ENCODE assay signal across 8 cellular contexts in genomic region chr4:148441986-148442829, GRCh38. TPM values are rescaled to one million over a fixed set of nuclear protein-coding genes. Genes with fewer than 3 reads are reported as not detected.
DNase-seq lines count a peak whose midpoint lies in the region; ATAC-seq and TF ChIP-seq lines count a peak whose summit lies in the region.

NR3C2 (minus strand) TSS chr4:148442414.

- H3K27me3 ChIP-seq in left ventricle myocardium inferior (ENCODE audit: low read depth) (no peaks in the 10 kb centered on the region), upper lobe of right lung (no peaks in the 10 kb centered on the region)

- H3K4me3 Mint-ChIP-seq in T-helper 17 cell: peak within 1 kb of the TSS; percentile 98

- H3K9me3 ChIP-seq in T-helper 17 cell (ENCODE audit: control insufficient read depth, low read length, poor library complexity, severe bottlenecking) (no peaks in the 10 kb centered on the region), left ventricle myocardium inferior (replicated peaks) (no peaks in the 10 kb centered on the region), upper lobe of right lung (no peaks in the 10 kb centered on the region)

- H3K27ac ChIP-seq in left ventricle myocardium inferior (replicated peaks) (peak within 1 kb of the TSS; percentile 92), upper lobe of right lung (peak within 1 kb of the TSS; percentile 97)

- in situ Hi-C loops in GM13976 (cut with MboI; ENCODE audit: low sequenced_read_pairs, unreplicated experiment): no loop called here

- DNase-seq in GM13976 (ENCODE audit: low spot score) (peak; percentile 99), NCI-H146 (lab: John Stamatoyannopoulos, UW) (peak; percentile 86), T-helper 17 cell (peak; percentile 89 to 95 (median 94)), anterior cingulate cortex (lab: John Stamatoyannopoulos, UW) (peak; percentile 83 to 100 (median 99)), left ventricle myocardium inferior (peak; percentile 98), posterior vena cava (ENCODE audit: low spot score) (peak; percentile 99), upper lobe of right lung (peak; percentile 98)

- no peaks in the 10 kb centered on the region for H3K36me3 Mint-ChIP-seq in T-helper 17 cell (ENCODE audit: low read depth)

- ATAC-seq in HG02840 (IDR thresholded peaks at IDR 0.05; ENCODE audit: low FRiP score, unreplicated experiment): peak; percentile 99
- peak; percentile 85 for ATAC-seq in T-helper 17 cell
- peak; percentile 91 for ATAC-seq in upper lobe of right lung

- H3K27me3 Mint-ChIP-seq in T-helper 17 cell: no peaks in the 10 kb centered on the region

- H3K36me3 ChIP-seq in left ventricle myocardium inferior (no peaks in the 10 kb centered on the region), upper lobe of right lung (no peaks in the 10 kb centered on the region)

- H3K4me1 Mint-ChIP-seq in T-helper 17 cell: peaks cover 44% of the 10 kb centered on the region

- no peak for TF ChIP-seq CTCF in GM13976 (IDR thresholded peaks at IDR 0.05; ENCODE audit: borderline replicate concordance, control extremely low read depth, extremely low read depth, insufficient read depth, missing control alignments)
- no peak for TF ChIP-seq CTCF in left ventricle myocardium inferior (IDR thresholded peaks at IDR 0.05; ENCODE audit: borderline replicate concordance)
- TF ChIP-seq CTCF in upper lobe of right lung (IDR thresholded peaks at IDR 0.05): no peak

- H3K27ac Mint-ChIP-seq in T-helper 17 cell: peak within 1 kb of the TSS; percentile 100

- H3K4me3 ChIP-seq in left ventricle myocardium inferior (peak within 1 kb of the TSS; percentile 90), upper lobe of right lung (peak within 1 kb of the TSS; percentile 94)

- intact Hi-C loops in left ventricle myocardium inferior (cut with micrococcal nuclease): no loop called here
- intact Hi-C loops in posterior vena cava (cut with DNase I): no loop called here
- intact Hi-C loops in upper lobe of right lung (cut with DNase I): no loop called here

- H3K4me1 ChIP-seq in left ventricle myocardium inferior: peaks cover 94% of the 10 kb centered on the region
- peaks cover 22% of the 10 kb centered on the region for H3K4me1 ChIP-seq in upper lobe of right lung

RNA-seq across cellular contexts. Expression of gene NR3C2, which starts in this region (rescaled TPM):
- total RNA-seq in T-helper 17 cell: 10 to 100 TPM; 41.0 to 42.5 TPM
- total RNA-seq in left ventricle myocardium inferior: 23.9 TPM
- 10 to 100 TPM; 10.0 to 11.2 TPM for total RNA-seq in posterior vena cava
- 25.9 TPM for total RNA-seq in upper lobe of right lung

Comparison
In these comparisons a context has a peak if more than half of its experiments do, and no peak if none do; other contexts are left out.
1. Peak in every context shown above with its lines: DNase-seq, ATAC-seq, H3K4me3 ChIP-seq and H3K27ac ChIP-seq.